ENCODE assay signal across 8 cellular contexts in the genomic region with DNA sequence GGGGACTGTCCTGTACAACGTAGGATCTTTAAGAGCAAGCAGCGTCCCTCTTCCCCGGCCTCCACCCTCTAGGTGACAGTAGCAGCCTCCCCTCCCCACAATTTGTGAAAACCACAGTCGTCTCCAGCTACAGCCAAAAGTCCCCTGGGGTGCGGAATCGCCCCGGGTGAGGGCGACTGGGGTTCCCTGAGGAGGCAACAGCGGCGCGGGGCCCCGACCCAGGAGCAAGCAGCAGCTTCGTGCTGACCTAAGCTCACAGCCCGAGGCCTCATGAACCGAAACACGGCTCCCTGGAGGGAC. TPM values are rescaled to one million over a fixed set of nuclear protein-coding genes. Genes with fewer than 3 reads are reported as not detected.
DNase-seq lines count a peak whose midpoint lies in the region; ATAC-seq, FAIRE-seq and TF ChIP-seq lines count a peak whose summit lies in the region.

No MANE protein-coding gene starts in this region.

- peaks cover 7% of the 10 kb centered on the region for H3K4me1 Mint-ChIP-seq in neural progenitor cell

- no peak for FAIRE-seq in H1 (lab: Jason Lieb, UNC)

- no peak overlapping the region for H2BK5ac ChIP-seq in H1 (ENCODE audit: low read depth, low read length)

- peak overlapping the region; percentile 87; the same call in 1 of the 2 replicates for H4K8ac ChIP-seq in H1 (ENCODE audit: extremely low read depth, insufficient read depth, low read length)

- H3K36me3 Mint-ChIP-seq in neural progenitor cell, result peaks cover 22% of the 10 kb centered on the region

- peak overlapping the region; percentile 92 for H3K4me3 Mint-ChIP-seq in neural progenitor cell

- no peak overlapping the region for H2BK12ac ChIP-seq in H1 (ENCODE audit: low read depth, low read length)

- H2AFZ ChIP-seq in H1 (ENCODE audit: low read length) (peak overlapping the region; percentile 46; the same call in 1 of the 2 replicates), neural progenitor cell (replicated peaks) (peak overlapping the region; percentile 100)

- no peak overlapping the region for H3K27ac Mint-ChIP-seq in neural progenitor cell

- H3K23ac ChIP-seq in H1 (ENCODE audit: insufficient read length), result no peak overlapping the region

- peak overlapping the region; percentile 41; the same call in 1 of the 2 replicates for H3K27ac ChIP-seq in H1 (ENCODE audit: low read depth, low read length)
- H3K27ac ChIP-seq in neural progenitor cell, result no peak overlapping the region

- 2% methylated on average over 15 of the region's 16 CpGs; no CpG with 5 or more reads in 1 of the 2 experiments for WGBS in H1 (ENCODE audit: extremely low coverage in 1 of 2, insufficient coverage in 1 of 2, insufficient read length in 1 of 2, insufficient replicate concordance in 2 of 2, low coverage in 1 of 2, low lambda C conversion rate in 2 of 2, missing lambda C conversion rate in 1 of 2), 2 experiments

- H3K4me2 ChIP-seq in H1 (ENCODE audit: insufficient read depth in 1 of 2, low read depth in 2 of 2, low read length in 2 of 2), result peak overlapping the region; percentile 49 to 79
- peak overlapping the region; percentile 87 for H3K4me2 ChIP-seq in neural progenitor cell

- H4K91ac ChIP-seq in H1 (replicated peaks; ENCODE audit: insufficient read length, low read length), result no peak overlapping the region

- peaks cover 4% of the 10 kb centered on the region for H3K27me3 Mint-ChIP-seq in neural progenitor cell (ENCODE audit: insufficient read depth, low read depth)

- no peak overlapping the region for H3K14ac ChIP-seq in H1 (ENCODE audit: insufficient read length)

- no peak for TF ChIP-seq EP300 in H1 (IDR thresholded peaks at IDR 0.05; ENCODE audit: borderline replicate concordance in 1 of 2, low read depth in 2 of 2, low read length in 2 of 2)

- POLR2A ChIA-PET in H1 (lab: Charles Lee; ENCODE audit: partially characterized antibody), result no interaction called here

- H3K56ac ChIP-seq in H1 (replicated peaks; ENCODE audit: insufficient read length, low read depth, low read length), result no peak overlapping the region

- ATAC-seq in GM21723 (IDR thresholded peaks at IDR 0.05; ENCODE audit: unreplicated experiment), result peak; percentile 23
- ATAC-seq in HG03520 (IDR thresholded peaks at IDR 0.05; ENCODE audit: unreplicated experiment), result no peak

- H3K9me3 ChIP-seq in H1 (ENCODE audit: insufficient read depth in 2 of 2, low read depth in 1 of 2, low read length in 1 of 2) (peaks cover 3 to 6% of the 10 kb centered on the region in 2 experiments; a peak in 1 of 4 replicates), neural progenitor cell (ENCODE audit: low read depth) (peaks cover 5% of the 10 kb centered on the region)

- H3K9ac ChIP-seq in H1 (replicated peaks in 1 of 4; ENCODE audit: extremely low read depth in 1 of 4, low read depth in 3 of 4, low read length in 3 of 4) (peak overlapping the region; percentile 62 to 81 (median 72); a peak in 6 of 7 replicates), neural progenitor cell (peak overlapping the region; percentile 67)

- no peak for DNase-seq in GM06990 (ENCODE audit: extremely low read depth, insufficient read length)
- DNase-seq in NOMO-1 treated with dmso at 0.1 percent for 144 hours (lab: John Stamatoyannopoulos, UW; ENCODE audit: unreplicated experiment), result peak; percentile 78
- peak in 1 of 2 experiments; percentile 42 for DNase-seq in H1 (ENCODE audit: low read depth in 1 of 2, low spot score in 2 of 2)
- no peak for DNase-seq in neural progenitor cell (ENCODE audit: low spot score)
- no peak for DNase-seq in HuH-7 (ENCODE audit: low spot score)
- DNase-seq in AG08395 (ENCODE audit: low spot score), result no peak

- no peak overlapping the region for H2AK5ac ChIP-seq in H1 (ENCODE audit: low read depth, low read length)

- TF ChIP-seq POLR2A in H1 (IDR thresholded peaks at IDR 0.05; ENCODE audit: control extremely low read depth in 1 of 2, low read depth in 2 of 2, low read length in 2 of 2), result no peak

- no peak overlapping the region for H2BK20ac ChIP-seq in H1 (ENCODE audit: low read length)

- no peak for TF ChIP-seq CTCF in GM06990 (IDR thresholded peaks at IDR 0.05; ENCODE audit: insufficient read depth, low read length, poor library complexity, severe bottlenecking)
- no peak for TF ChIP-seq CTCF in H1 (IDR thresholded peaks at IDR 0.05; ENCODE audit: control extremely low read depth in 1 of 3, insufficient read depth in 1 of 3, low read depth in 1 of 3, low read length in 3 of 3)
- no peak for TF ChIP-seq CTCF in neural progenitor cell (IDR thresholded peaks at IDR 0.05)

- H3K9me3 Mint-ChIP-seq in neural progenitor cell, result peaks cover 9% of the 10 kb centered on the region

- no peak overlapping the region for H4K5ac ChIP-seq in H1 (ENCODE audit: insufficient read length, low read depth, low read length)

- no peaks in the 10 kb centered on the region for H3K36me3 ChIP-seq in GM06990 (ENCODE audit: control insufficient read depth, insufficient read depth, low read length)
- peaks cover 0 to 7% (median 0%) of the 10 kb centered on the region in 4 experiments; a peak in 3 of 8 replicates for H3K36me3 ChIP-seq in H1 (ENCODE audit: control insufficient read depth in 2 of 4, insufficient read depth in 4 of 4, low read length in 3 of 4)
- no peaks in the 10 kb centered on the region for H3K36me3 ChIP-seq in neural progenitor cell

- no peaks in the 10 kb centered on the region for H3K4me1 ChIP-seq in H1 (replicated peaks in 1 of 4; ENCODE audit: control insufficient read depth in 3 of 4, insufficient read depth in 4 of 4, low read length in 3 of 4)
- H3K4me1 ChIP-seq in neural progenitor cell, result no peaks in the 10 kb centered on the region

- H4K20me1 ChIP-seq in H1 (replicated peaks in 1 of 2; ENCODE audit: control insufficient read depth in 1 of 2, insufficient read depth in 2 of 2, low read length in 2 of 2), result no peaks in the 10 kb centered on the region
- no peaks in the 10 kb centered on the region for H4K20me1 ChIP-seq in neural progenitor cell (ENCODE audit: low read depth)

- H3K4me3 ChIP-seq in GM06990 (replicated peaks; ENCODE audit: low read depth, low read length), result peak overlapping the region; percentile 90
- peak overlapping the region; percentile 72 to 92 (median 76) for H3K4me3 ChIP-seq in H1 (ENCODE audit: extremely low read depth in 1 of 4, insufficient read depth in 2 of 4, low read depth in 3 of 4, low read length in 4 of 4)
- peak overlapping the region; percentile 85 for H3K4me3 ChIP-seq in neural progenitor cell

- H3K79me2 ChIP-seq in H1 (ENCODE audit: control insufficient read depth in 1 of 2, insufficient read depth in 2 of 2, low read length in 2 of 2), result no peaks in the 10 kb centered on the region
- H3K79me2 ChIP-seq in neural progenitor cell (ENCODE audit: low read depth), result no peaks in the 10 kb centered on the region

- H3K4ac ChIP-seq in H1 (replicated peaks; ENCODE audit: insufficient read length, low read depth, low read length), result no peak overlapping the region

- H3K23me2 ChIP-seq in H1 (ENCODE audit: low read depth, low read length), result no peaks in the 10 kb centered on the region; the same call in 1 of the 2 replicates

- H2BK15ac ChIP-seq in H1 (ENCODE audit: low read length), result no peak overlapping the region

- no peak; a peak in 2 of 4 replicates for TF ChIP-seq RAD21 in H1 (IDR thresholded peaks at IDR 0.05 in 1 of 2, conservative IDR thresholded peaks at IDR 0.05 in 1 of 2; ENCODE audit: low read depth in 2 of 2, low read length in 2 of 2)

- H3F3A ChIP-seq in neural progenitor cell (ENCODE audit: low read depth), result peaks cover 5% of the 10 kb centered on the region

- H3K18ac ChIP-seq in H1 (ENCODE audit: extremely low read depth, low read length), result no peak overlapping the region; the same call in 1 of the 2 replicates

- CTCF ChIA-PET in H1 (lab: Charles Lee; ENCODE audit: partially characterized antibody), result no interaction called here

- no peak overlapping the region for H2BK120ac ChIP-seq in H1 (replicated peaks; ENCODE audit: low read depth, low read length)

- H3K27me3 ChIP-seq in GM06990 (replicated peaks; ENCODE audit: control insufficient read depth, insufficient read depth, low read length) (no peaks in the 10 kb centered on the region), H1 (replicated peaks in 1 of 4; ENCODE audit: control insufficient read depth in 3 of 4, extremely low read depth in 1 of 4, insufficient read depth in 3 of 4, low read length in 3 of 4) (no peaks in the 10 kb centered on the region), neural progenitor cell (no peaks in the 10 kb centered on the region)

- no peaks in the 10 kb centered on the region for H3K79me1 ChIP-seq in H1 (ENCODE audit: low read depth, low read length)

TF ChIP-seq in H1, 55 proteins besides CTCF, POLR2A, EP300 and RAD21:
- TF ChIP-seq SUZ12 (IDR thresholded peaks at IDR 0.05; ENCODE audit: low read length) (no peak), NANOG (IDR thresholded peaks at IDR 0.05; ENCODE audit: insufficient read depth, low read depth, low read length, poor library complexity, severe bottlenecking) (no peak), CREB1 (IDR thresholded peaks at IDR 0.05) (no peak)
TF ChIP-seq in H1: peak in this region for 0.

RNA-seq across cellular contexts. Expression of a gene that starts 0.3 kb away (rescaled TPM):
- total RNA-seq in H1 (2021; fragmentation: NEBNext Ultra II Directional; extraction: Animal tissue kit (Norgen Biotek cat#: 25700)), result 4.3 and 4.6 TPM in 2 replicates
- 14.3 and 17.4 TPM in 2 replicates for polyA plus RNA-seq in H1 (2011; rRNA removed)
- 25.0 TPM for polyA plus RNA-seq in H1 (2011; cell fraction: cytosol; rRNA removed)
- polyA plus RNA-seq in H1 (2011; cell fraction: nucleus; rRNA removed), result 60.0 TPM
- polyA plus RNA-seq in H1 (2012, experiment 1 of 2), result 14.2 to 17.3 TPM (median 16.0 TPM) in 4 replicates
- polyA plus RNA-seq in H1 (2012, experiment 2 of 2), result 1.6 TPM
- 11.7 TPM for polyA plus RNA-seq in H1 (2013, experiment 1 of 2)
- polyA plus RNA-seq in H1 (2013, experiment 2 of 2), result 11.4 TPM
- 32.4 and 34.9 TPM in 2 replicates for polyA minus RNA-seq in H1 (2011; rRNA and poly(A)+ RNA removed)
- polyA minus RNA-seq in H1 (2011; cell fraction: cytosol; rRNA and poly(A)+ RNA removed), result 25.5 TPM
- polyA minus RNA-seq in H1 (2011; cell fraction: nucleus; rRNA and poly(A)+ RNA removed), result 37.5 TPM
- total RNA-seq in neural progenitor cell (ENCODE audit: low replicate concordance), result 59.0 and 59.4 TPM in 2 replicates

RNA-seq across cellular contexts. Expression of a gene that starts 0.4 kb away (rescaled TPM):
- total RNA-seq in H1 (2021; fragmentation: NEBNext Ultra II Directional; extraction: Animal tissue kit (Norgen Biotek cat#: 25700)), result not detected in 2 replicates
- not detected in 2 replicates for polyA plus RNA-seq in H1 (2011; rRNA removed)
- polyA plus RNA-seq in H1 (2011; cell fraction: cytosol; rRNA removed), result not detected
- polyA plus RNA-seq in H1 (2011; cell fraction: nucleus; rRNA removed), result not detected
- not detected in 4 replicates for polyA plus RNA-seq in H1 (2012, experiment 1 of 2)
- polyA plus RNA-seq in H1 (2012, experiment 2 of 2), result not detected
- polyA plus RNA-seq in H1 (2013, experiment 1 of 2), result not detected
- not detected for polyA plus RNA-seq in H1 (2013, experiment 2 of 2)
- not detected in 2 replicates for polyA minus RNA-seq in H1 (2011; rRNA and poly(A)+ RNA removed)
- not detected for polyA minus RNA-seq in H1 (2011; cell fraction: cytosol; rRNA and poly(A)+ RNA removed)
- not detected for polyA minus RNA-seq in H1 (2011; cell fraction: nucleus; rRNA and poly(A)+ RNA removed)
- not detected in 2 replicates for total RNA-seq in neural progenitor cell (ENCODE audit: low replicate concordance)

Comparison
In these comparisons a context has a peak if more than half of its experiments do, and no peak if none do; other contexts are left out.
1. RNA of a gene that starts 0.3 kb away (total RNA-seq): 59.0 to 59.4 TPM in neural progenitor cell; 4.3 to 4.6 TPM in H1; every median in the first group is over 10 times any median in the second.
2. Peak in every context shown above with its lines, with median percentiles within 50 percentile points of each other: H3K4me3 ChIP-seq.